Comparison of ENCODE assay signal across 1 cellular context in the genomic region with DNA sequence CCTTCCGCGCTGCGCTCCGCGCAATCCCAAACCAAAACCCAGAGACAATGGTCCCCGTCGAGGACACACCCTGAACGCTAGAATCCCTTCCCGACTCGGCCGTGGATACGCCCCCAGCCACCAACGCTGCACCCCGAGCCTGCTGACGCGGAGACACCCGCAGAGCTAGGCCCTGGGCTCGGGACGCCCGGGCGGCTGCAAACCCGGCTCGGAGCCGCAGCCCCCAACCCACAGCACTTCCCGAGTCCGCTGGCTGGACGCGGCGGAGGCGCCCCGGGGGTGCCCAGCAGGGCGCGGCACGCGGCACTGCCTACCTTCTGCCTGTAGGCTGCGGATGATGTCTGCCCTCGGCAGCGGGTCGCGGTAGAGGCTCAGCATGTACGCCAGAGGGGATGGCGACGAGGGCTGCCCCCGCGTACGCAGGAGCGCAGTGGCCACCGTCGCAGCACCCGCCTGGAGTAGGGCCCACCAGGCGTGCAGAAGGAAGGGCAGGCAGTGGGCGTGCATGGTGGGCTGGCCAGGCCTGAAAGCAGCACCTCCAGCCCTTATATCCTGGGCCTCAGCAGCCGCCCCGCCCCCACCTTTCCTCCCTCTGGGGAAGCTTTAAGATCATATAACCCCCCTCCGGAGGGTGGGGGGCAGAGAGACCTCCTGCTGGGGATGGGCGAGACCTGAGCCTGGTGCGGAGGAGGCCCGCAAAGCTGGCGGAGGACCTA.
TF ChIP-seq lines count a peak whose summit lies in the region.

Gene NODAL (minus strand): TSS at position 521 of the 716 bp plus-strand sequence. CDS start 14 bp downstream, at position 507.

TF ChIP-seq in WTC11, 78 proteins besides CTCF, POLR2A, EP300 and RAD21 (continued from another document):
- TF ChIP-seq, protein P1, sequence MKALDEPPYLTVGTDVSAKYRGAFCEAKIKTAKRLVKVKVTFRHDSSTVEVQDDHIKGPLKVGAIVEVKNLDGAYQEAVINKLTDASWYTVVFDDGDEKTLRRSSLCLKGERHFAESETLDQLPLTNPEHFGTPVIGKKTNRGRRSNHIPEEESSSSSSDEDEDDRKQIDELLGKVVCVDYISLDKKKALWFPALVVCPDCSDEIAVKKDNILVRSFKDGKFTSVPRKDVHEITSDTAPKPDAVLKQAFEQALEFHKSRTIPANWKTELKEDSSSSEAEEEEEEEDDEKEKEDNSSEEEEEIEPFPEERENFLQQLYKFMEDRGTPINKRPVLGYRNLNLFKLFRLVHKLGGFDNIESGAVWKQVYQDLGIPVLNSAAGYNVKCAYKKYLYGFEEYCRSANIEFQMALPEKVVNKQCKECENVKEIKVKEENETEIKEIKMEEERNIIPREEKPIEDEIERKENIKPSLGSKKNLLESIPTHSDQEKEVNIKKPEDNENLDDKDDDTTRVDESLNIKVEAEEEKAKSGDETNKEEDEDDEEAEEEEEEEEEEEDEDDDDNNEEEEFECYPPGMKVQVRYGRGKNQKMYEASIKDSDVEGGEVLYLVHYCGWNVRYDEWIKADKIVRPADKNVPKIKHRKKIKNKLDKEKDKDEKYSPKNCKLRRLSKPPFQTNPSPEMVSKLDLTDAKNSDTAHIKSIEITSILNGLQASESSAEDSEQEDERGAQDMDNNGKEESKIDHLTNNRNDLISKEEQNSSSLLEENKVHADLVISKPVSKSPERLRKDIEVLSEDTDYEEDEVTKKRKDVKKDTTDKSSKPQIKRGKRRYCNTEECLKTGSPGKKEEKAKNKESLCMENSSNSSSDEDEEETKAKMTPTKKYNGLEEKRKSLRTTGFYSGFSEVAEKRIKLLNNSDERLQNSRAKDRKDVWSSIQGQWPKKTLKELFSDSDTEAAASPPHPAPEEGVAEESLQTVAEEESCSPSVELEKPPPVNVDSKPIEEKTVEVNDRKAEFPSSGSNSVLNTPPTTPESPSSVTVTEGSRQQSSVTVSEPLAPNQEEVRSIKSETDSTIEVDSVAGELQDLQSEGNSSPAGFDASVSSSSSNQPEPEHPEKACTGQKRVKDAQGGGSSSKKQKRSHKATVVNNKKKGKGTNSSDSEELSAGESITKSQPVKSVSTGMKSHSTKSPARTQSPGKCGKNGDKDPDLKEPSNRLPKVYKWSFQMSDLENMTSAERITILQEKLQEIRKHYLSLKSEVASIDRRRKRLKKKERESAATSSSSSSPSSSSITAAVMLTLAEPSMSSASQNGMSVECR (CRISPR knock-in tag; IDR thresholded peaks at IDR 0.05; ENCODE audit: borderline replicate concordance), result 0 out of 2 replicates have a peak, but pooled peaks have one; percentile 11
- TF ChIP-seq STAT6 (CRISPR knock-in tag; conservative IDR thresholded peaks at IDR 0.05; ENCODE audit: low read depth) (no peak), ETV6 (CRISPR knock-in tag; IDR thresholded peaks at IDR 0.05) (0 out of 2 replicates have a peak, but pooled peaks have one; percentile 66), CBFB (CRISPR knock-in tag; IDR thresholded peaks at IDR 0.05; ENCODE audit: low read depth) (no peak)
- TF ChIP-seq, protein P2, sequence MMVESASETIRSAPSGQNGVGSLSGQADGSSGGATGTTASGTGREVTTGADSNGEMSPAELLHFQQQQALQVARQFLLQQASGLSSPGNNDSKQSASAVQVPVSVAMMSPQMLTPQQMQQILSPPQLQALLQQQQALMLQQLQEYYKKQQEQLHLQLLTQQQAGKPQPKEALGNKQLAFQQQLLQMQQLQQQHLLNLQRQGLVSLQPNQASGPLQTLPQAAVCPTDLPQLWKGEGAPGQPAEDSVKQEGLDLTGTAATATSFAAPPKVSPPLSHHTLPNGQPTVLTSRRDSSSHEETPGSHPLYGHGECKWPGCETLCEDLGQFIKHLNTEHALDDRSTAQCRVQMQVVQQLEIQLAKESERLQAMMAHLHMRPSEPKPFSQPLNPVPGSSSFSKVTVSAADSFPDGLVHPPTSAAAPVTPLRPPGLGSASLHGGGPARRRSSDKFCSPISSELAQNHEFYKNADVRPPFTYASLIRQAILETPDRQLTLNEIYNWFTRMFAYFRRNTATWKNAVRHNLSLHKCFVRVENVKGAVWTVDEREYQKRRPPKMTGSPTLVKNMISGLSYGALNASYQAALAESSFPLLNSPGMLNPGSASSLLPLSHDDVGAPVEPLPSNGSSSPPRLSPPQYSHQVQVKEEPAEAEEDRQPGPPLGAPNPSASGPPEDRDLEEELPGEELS (CRISPR knock-in tag; IDR thresholded peaks at IDR 0.05), result peak; percentile 74
- TF ChIP-seq, protein P3, sequence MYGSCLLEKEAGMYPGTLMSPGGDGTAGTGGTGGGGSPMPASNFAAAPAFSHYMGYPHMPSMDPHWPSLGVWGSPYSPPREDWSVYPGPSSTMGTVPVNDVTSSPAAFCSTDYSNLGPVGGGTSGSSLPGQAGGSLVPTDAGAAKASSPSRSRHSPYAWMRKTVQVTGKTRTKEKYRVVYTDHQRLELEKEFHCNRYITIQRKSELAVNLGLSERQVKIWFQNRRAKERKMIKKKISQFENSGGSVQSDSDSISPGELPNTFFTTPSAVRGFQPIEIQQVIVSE (CRISPR knock-in tag; IDR thresholded peaks at IDR 0.05; ENCODE audit: borderline replicate concordance), result no peak
- TF ChIP-seq, protein P4, sequence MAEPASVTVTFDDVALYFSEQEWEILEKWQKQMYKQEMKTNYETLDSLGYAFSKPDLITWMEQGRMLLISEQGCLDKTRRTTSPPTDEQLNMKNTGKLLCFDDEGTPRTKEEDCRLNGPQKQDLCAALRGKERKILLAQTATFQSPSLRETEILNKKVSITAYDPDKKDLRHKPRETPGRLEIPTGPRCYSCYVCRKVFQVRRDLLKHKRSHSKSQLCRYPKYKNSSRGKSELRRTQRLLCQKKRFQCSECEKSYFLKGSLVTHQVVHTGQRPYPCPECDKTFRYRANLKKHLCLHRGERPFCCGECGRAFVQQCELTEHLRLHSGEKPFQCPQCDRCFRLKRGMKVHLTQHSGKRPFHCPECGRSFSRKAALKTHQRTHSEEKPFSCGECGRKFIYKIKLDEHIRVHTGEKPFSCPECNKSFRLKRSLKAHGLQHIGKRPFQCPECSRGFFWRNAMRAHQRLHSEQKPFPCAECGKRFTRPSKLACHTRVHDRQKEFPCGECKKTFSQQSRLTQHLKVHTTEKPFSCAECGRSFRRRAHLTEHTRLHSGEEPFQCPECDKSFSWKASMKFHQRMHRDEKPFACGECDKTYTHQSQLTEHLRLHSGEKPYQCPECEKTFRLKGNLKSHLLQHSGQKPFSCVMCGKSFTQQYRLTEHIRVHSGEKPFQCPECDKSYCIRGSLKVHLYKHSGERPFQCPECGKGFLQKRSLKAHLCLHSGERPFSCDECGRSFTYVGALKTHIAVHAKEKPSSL (CRISPR knock-in tag; conservative IDR thresholded peaks at IDR 0.05), result no peak
TF ChIP-seq in WTC11: peak in this region for 18.
